Comparison of ENCODE assay signal across 11 cellular contexts in the genomic region with DNA sequence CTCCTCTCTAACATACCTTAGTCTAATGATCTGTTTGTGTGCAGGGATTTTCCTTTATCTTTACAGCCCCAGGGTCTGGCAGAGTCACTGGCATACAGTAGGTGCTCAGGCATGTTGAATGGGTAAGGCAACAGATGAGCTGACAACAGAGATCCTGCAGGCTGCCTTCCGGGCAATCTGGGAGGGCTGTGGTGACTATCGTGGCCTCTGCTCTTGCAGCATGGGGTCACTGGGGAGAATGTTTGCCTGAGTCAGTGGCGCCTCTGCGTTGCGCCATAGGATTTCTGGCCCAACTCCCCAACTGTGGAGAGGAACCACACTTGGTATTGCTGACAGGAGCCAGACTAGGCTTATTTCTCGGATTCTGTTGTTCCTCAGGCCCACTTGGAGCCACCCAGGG.
DNase-seq lines count a peak whose midpoint lies in the region; ATAC-seq, FAIRE-seq and TF ChIP-seq lines count a peak whose summit lies in the region.
"Had no signal": no experiment of that assay in that cellular context is flagged by ENCODE, and none has a peak within 500 bp of the region (broad histone marks: within the 10 kb centered on the region; RNA-seq: fewer than 3 reads in every experiment).

No MANE protein-coding gene starts in this region.

- H3K4me1 ChIP-seq in K562 (replicated peaks in 1 of 2; ENCODE audit: control insufficient read depth in 2 of 2, insufficient read depth in 2 of 2, low read length in 2 of 2) (no peaks in the 10 kb centered on the region), stomach smooth muscle (ENCODE audit: control insufficient read depth, insufficient read depth, low read length) (peaks cover 39% of the 10 kb centered on the region)
- H3K4me1 ChIP-seq: prostate gland had no signal

- no peak for TF ChIP-seq RAD21 in K562 (CRISPR knock-in tag; conservative IDR thresholded peaks at IDR 0.05 in 1 of 2, IDR thresholded peaks at IDR 0.05 in 1 of 2)

- H3K27ac ChIP-seq in K562 (ENCODE audit: extremely low read depth, low read depth, low read length) (no peak overlapping the region), stomach smooth muscle (ENCODE audit: low read length) (peak overlapping the region; percentile 73)
- H3K27ac ChIP-seq: prostate gland had no signal

- 6% methylated on average over 6 of the region's 6 CpGs for WGBS in K562 (ENCODE audit: insufficient coverage, low coverage, missing lambda C conversion rate)

- POLR2A ChIA-PET in K562 (lab: Yijun Ruan, JAX) = no interaction called here

- ATAC-seq in K562 = no peak
- no peak for ATAC-seq in GM21360 (IDR thresholded peaks at IDR 0.05; ENCODE audit: unreplicated experiment)
- ATAC-seq in HG03457 (IDR thresholded peaks at IDR 0.05; ENCODE audit: unreplicated experiment) = no peak

- H3K9me3 ChIP-seq in K562 (replicated peaks; ENCODE audit: control insufficient read depth, insufficient read depth, low read depth, low read length) = no peaks in the 10 kb centered on the region
- H3K9me3 ChIP-seq in stomach smooth muscle (ENCODE audit: control insufficient read depth in 2 of 2, low read length in 2 of 2) = no peaks in the 10 kb centered on the region
- H3K9me3 ChIP-seq: prostate gland had no signal

- H3K9ac ChIP-seq in K562 (ENCODE audit: insufficient read depth in 1 of 2, low read depth in 2 of 2, low read length in 2 of 2) (no peak overlapping the region), stomach smooth muscle (ENCODE audit: low read length in 2 of 2) (no peak overlapping the region)

- no peak for TF ChIP-seq EP300 in K562 (IDR thresholded peaks at IDR 0.05; ENCODE audit: low read length)

- CTCF ChIA-PET in K562 (lab: Yijun Ruan, JAX; ENCODE audit: low intra/inter-chr PET ratio) = interaction anchor here (1.1 kb wide), 1 partner anchor 405 kb away, joined by 3 read pairs; no protein-coding TSS in a partner anchor

- FAIRE-seq in K562 (lab: Jason Lieb, UNC) = no peak

- H3K9me1 ChIP-seq in K562 (ENCODE audit: control insufficient read depth, insufficient read depth, low read length) = no peaks in the 10 kb centered on the region

- no peak overlapping the region for H3K4me3 ChIP-seq in K562
- H3K4me3 ChIP-seq in stomach smooth muscle (ENCODE audit: low read length in 2 of 2) = no peak overlapping the region
- H3K4me3 ChIP-seq: prostate gland had no signal

- H3K79me2 ChIP-seq in K562 (ENCODE audit: control insufficient read depth, insufficient read depth, low read length) = no peaks in the 10 kb centered on the region

- H2AFZ ChIP-seq in K562 (ENCODE audit: low read depth, low read length) = no peak overlapping the region

- H4K20me1 ChIP-seq in K562 (replicated peaks; ENCODE audit: control insufficient read depth, insufficient read depth, low read length) = 0 out of 2 replicates have a peak, but pooled peaks cover 10% of the 10 kb centered on the region

- peaks cover 19 to 58% of the 10 kb centered on the region in 2 experiments; a peak in 4 of 5 replicates for H3K27me3 ChIP-seq in K562 (ENCODE audit: control insufficient read depth in 2 of 2, insufficient read depth in 2 of 2, low read length in 2 of 2)
- no peaks in the 10 kb centered on the region for H3K27me3 ChIP-seq in stomach smooth muscle (ENCODE audit: control insufficient read depth in 1 of 2, insufficient read depth in 2 of 2, low read length in 2 of 2)

- TF ChIP-seq POLR2A in K562 (conservative IDR thresholded peaks at IDR 0.05) = no peak

- no TSS peak for BruUV-seq in K562 (replicated peaks; lab: Mats Ljungman, UMichigan)

- no peak for TF ChIP-seq CTCF in K562 (IDR thresholded peaks at IDR 0.05 in 2 of 3, conservative IDR thresholded peaks at IDR 0.05 in 1 of 3; ENCODE audit: insufficient read depth in 2 of 3, low read depth in 1 of 3, low read length in 3 of 3)

- DNase-seq in HS-27A (ENCODE audit: low read depth) (peak; percentile 72), K562 (ENCODE audit: extremely low read depth in 1 of 4, low spot score in 3 of 4) (no peak), iris pigment epithelial cell (ENCODE audit: low read depth) (peak; percentile 96), GM19238 (ENCODE audit: insufficient read length, low spot score) (no peak), NCI-H1436 (lab: John Stamatoyannopoulos, UW) (no peak)
- DNase-seq: activated T-cell treated with anti-CD3 and anti-CD28 coated beads for 4 hours, KG1 had no signal

- no peak overlapping the region for H3K4me2 ChIP-seq in K562 (ENCODE audit: insufficient read depth, low read length)

- in situ Hi-C loops in K562 (cut with MboI) = loop anchor here (5.0 kb wide), 1 partner anchor 342 kb away; no protein-coding TSS in a partner anchor

- intact Hi-C loops in K562 (cut with micrococcal nuclease) = loop anchor here (2.0 to 10.0 kb wide), 3 partner anchors 192 to 635 kb away; partner anchors contain the start of gene SMG7

- H3K36me3 ChIP-seq in K562 (ENCODE audit: control insufficient read depth, insufficient read depth, low read length) = no peaks in the 10 kb centered on the region
- no peaks in the 10 kb centered on the region for H3K36me3 ChIP-seq in stomach smooth muscle (ENCODE audit: control insufficient read depth in 2 of 2, insufficient read depth in 2 of 2, low read length in 2 of 2)
- H3K36me3 ChIP-seq: prostate gland had no signal

TF ChIP-seq in K562, 482 proteins besides CTCF, POLR2A, EP300 and RAD21:
- TF ChIP-seq ELF2 (CRISPR knock-in tag; IDR thresholded peaks at IDR 0.05) (no peak), ZKSCAN8 (CRISPR knock-in tag; IDR thresholded peaks at IDR 0.05) (peak; percentile 53; the same call in 1 of the 2 replicates), EZH2 (IDR thresholded peaks at IDR 0.05; ENCODE audit: borderline replicate concordance, low read depth, low read length) (no peak), CEBPB (tag; IDR thresholded peaks at IDR 0.05) (peak; percentile 51)
- TF ChIP-seq, protein P1, sequence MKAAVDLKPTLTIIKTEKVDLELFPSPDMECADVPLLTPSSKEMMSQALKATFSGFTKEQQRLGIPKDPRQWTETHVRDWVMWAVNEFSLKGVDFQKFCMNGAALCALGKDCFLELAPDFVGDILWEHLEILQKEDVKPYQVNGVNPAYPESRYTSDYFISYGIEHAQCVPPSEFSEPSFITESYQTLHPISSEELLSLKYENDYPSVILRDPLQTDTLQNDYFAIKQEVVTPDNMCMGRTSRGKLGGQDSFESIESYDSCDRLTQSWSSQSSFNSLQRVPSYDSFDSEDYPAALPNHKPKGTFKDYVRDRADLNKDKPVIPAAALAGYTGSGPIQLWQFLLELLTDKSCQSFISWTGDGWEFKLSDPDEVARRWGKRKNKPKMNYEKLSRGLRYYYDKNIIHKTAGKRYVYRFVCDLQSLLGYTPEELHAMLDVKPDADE (conservative IDR thresholded peaks at IDR 0.05; ENCODE audit: control insufficient read depth, low read depth, low read length) = no peak

Comparison
In these comparisons a context has a peak if more than half of its experiments do, and no peak if none do; other contexts are left out.
1. DNase-seq: peak in HS-27A (single experiment) and iris pigment epithelial cell (single experiment); none in K562 (0 of 4), GM19238 (single experiment) and NCI-H1436 (single experiment).